ENCODE assay signal across 28 cellular contexts in genomic region chr12:14332482-14332881, GRCh38.
"Had no signal": no experiment of that assay in that cellular context is flagged by ENCODE, and none has a peak within 500 bp of the region (broad histone marks: within the 10 kb centered on the region; RNA-seq: fewer than 3 reads in every experiment).

No MANE protein-coding gene starts in this region.

- H3K27me3 ChIP-seq: colonic mucosa, dorsolateral prefrontal cortex, esophagus muscularis mucosa, esophagus squamous epithelium, foreskin keratinocyte, gastrocnemius medialis, gastroesophageal sphincter, heart left ventricle, hepatocyte had no signal

- H3K4me1 ChIP-seq: colonic mucosa, esophagus muscularis mucosa, foreskin keratinocyte, gastrocnemius medialis, gastroesophageal sphincter, heart left ventricle had no signal

- DNase-seq: colonic mucosa; cortex of kidney; dermis blood vessel endothelial cell; dorsolateral prefrontal cortex; effector CD4-positive, alpha-beta T cell; effector CD8-positive, alpha-beta T cell; effector memory CD4-positive, alpha-beta T cell; effector memory CD8-positive, alpha-beta T cell; endodermal cell; erythroblast; esophagus squamous epithelium; foreskin fibroblast; foreskin keratinocyte; foreskin melanocyte; gastrocnemius medialis; glutamatergic neuron; head of caudate nucleus; heart left ventricle had no signal

- H3K27ac ChIP-seq: colonic mucosa, coronary artery, dorsolateral prefrontal cortex, epithelial cell of prostate, esophagus muscularis mucosa, esophagus squamous epithelium, foreskin keratinocyte, gastrocnemius medialis, gastroesophageal sphincter, heart left ventricle, hepatocyte had no signal

- H2AFZ ChIP-seq: hepatocyte had no signal

- H3K79me2 ChIP-seq: hepatocyte had no signal

- H3K4me2 ChIP-seq: hepatocyte had no signal

- FAIRE-seq: colon, endometrium, endothelial cell of umbilical vein, frontal cortex had no signal

- H3K9me3 ChIP-seq: colonic mucosa, gastrocnemius medialis had no signal

- ATAC-seq: effector memory CD8-positive, alpha-beta T cell; esophagus mucosa; foreskin keratinocyte; gastrocnemius medialis; gastroesophageal sphincter; heart left ventricle had no signal

- H3K36me3 ChIP-seq: colonic mucosa, esophagus muscularis mucosa, esophagus squamous epithelium, gastrocnemius medialis, gastroesophageal sphincter, heart left ventricle had no signal

- H3K4me3 ChIP-seq: colonic mucosa, coronary artery, dorsolateral prefrontal cortex, esophagus muscularis mucosa, esophagus squamous epithelium, gastrocnemius medialis, gastroesophageal sphincter, heart left ventricle, hepatocyte had no signal
